8 cellular contexts compared by ENCODE assay signal in the genomic region with DNA sequence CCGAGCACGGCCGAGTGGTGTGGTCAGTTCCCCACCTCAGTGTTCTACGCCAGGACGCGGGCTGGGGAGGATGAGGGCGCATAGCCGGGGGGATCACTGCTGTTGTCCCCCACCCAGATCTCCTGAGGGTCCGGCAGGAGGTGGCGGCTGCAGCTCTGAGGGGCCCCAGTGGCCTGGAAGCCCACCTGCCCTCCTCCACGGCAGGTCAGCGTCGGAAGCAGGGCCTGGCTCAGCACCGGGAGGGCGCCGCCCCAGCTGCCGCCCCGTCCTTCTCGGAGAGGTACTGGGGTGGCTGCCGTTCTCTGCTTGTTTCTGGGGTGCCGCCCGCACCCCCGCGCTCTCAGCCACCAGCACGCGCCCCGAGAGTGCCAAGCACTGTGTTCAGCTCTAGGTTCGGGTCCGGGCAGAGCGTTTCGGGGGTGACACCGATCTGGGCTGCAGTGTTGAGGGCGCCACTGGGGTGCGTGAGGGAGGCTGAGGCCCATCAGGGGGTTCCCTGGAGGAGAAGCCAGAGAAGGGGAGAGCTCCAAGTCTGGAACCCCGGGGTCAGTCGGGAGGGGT. TPM values are rescaled to one million over a fixed set of nuclear protein-coding genes. Genes with fewer than 3 reads are reported as not detected.
A peak's percentile ranks its signal among the peaks of the same experiment; 100 is the strongest.
DNase-seq lines count a peak whose midpoint lies in the region; ATAC-seq, FAIRE-seq and TF ChIP-seq lines count a peak whose summit lies in the region.

No MANE protein-coding gene starts in this region.

- peaks cover 27% of the 10 kb centered on the region for H3K4me1 ChIP-seq in CD4-positive, CD25-positive, alpha-beta regulatory T cell (ENCODE audit: control insufficient read depth, insufficient read depth, low read length, poor library complexity, severe bottlenecking)
- peaks cover 0 to 18% of the 10 kb centered on the region in 2 donors for H3K4me1 ChIP-seq in duodenal mucosa (ENCODE audit: control insufficient read depth in 1 of 2, insufficient read depth in 2 of 2, low read length in 2 of 2)

- ATAC-seq in CD4-positive, CD25-positive, alpha-beta regulatory T cell (ENCODE audit: low read depth in 2 of 2), result no peak

- no peaks in the 10 kb centered on the region for H3K9me3 ChIP-seq in CD4-positive, CD25-positive, alpha-beta regulatory T cell (ENCODE audit: control insufficient read depth in 2 of 2, low read length in 2 of 2)
- H3K9me3 ChIP-seq in MG63 (no peaks in the 10 kb centered on the region), duodenal mucosa (ENCODE audit: control insufficient read depth in 1 of 2, low read length in 2 of 2) (no peaks in the 10 kb centered on the region)

- no peak overlapping the region for H3K4me3 ChIP-seq in CD4-positive, CD25-positive, alpha-beta regulatory T cell (ENCODE audit: low read depth, low read length)
- H3K4me3 ChIP-seq in MG63 (peak overlapping the region; percentile 20), duodenal mucosa (ENCODE audit: low read depth in 1 of 2, low read length in 2 of 2) (peak overlapping the region; percentile 29 to 51)

- no peaks in the 10 kb centered on the region for H3K27me3 ChIP-seq in CD4-positive, CD25-positive, alpha-beta regulatory T cell (ENCODE audit: control insufficient read depth, insufficient read depth, low read length)
- H3K27me3 ChIP-seq in MG63 (no peaks in the 10 kb centered on the region), duodenal mucosa (ENCODE audit: control insufficient read depth in 1 of 2, insufficient read depth in 2 of 2, low read length in 2 of 2) (peaks cover 50 to 51% of the 10 kb centered on the region in 2 donors)

- no peak for FAIRE-seq in frontal cortex (lab: Jason Lieb, UNC)

- no peak overlapping the region for H3K27ac ChIP-seq in CD4-positive, CD25-positive, alpha-beta regulatory T cell (ENCODE audit: insufficient read depth, low read length, poor library complexity, severe bottlenecking)
- peak overlapping the region; percentile 42 for H3K27ac ChIP-seq in duodenal mucosa (ENCODE audit: low read depth, low read length)

- H3K4me1 Mint-ChIP-seq in CD4-positive, CD25-positive, alpha-beta regulatory T cell, result peaks cover 0 to 13% (median 0%) of the 10 kb centered on the region in 4 donors
- peaks cover 55% of the 10 kb centered on the region for H3K4me1 Mint-ChIP-seq in osteocyte (ENCODE audit: unreplicated experiment)

- TF ChIP-seq CTCF in osteocyte (IDR thresholded peaks at IDR 0.05), result no peak

- no peak for DNase-seq in CD4-positive, CD25-positive, alpha-beta regulatory T cell
- DNase-seq in MG63 (no peak), osteocyte (ENCODE audit: extremely low spot score, unreplicated experiment) (no peak), HuH-7.5 (ENCODE audit: low spot score) (no peak), COLO829 (ENCODE audit: low spot score) (no peak), frontal cortex (ENCODE audit: low spot score in 2 of 2) (no peak), NCI-H2107 (lab: John Stamatoyannopoulos, UW) (no peak)

- H3K9ac ChIP-seq in duodenal mucosa (ENCODE audit: low read depth in 1 of 2, low read length in 2 of 2), result no peak overlapping the region

- H3K27me3 Mint-ChIP-seq in CD4-positive, CD25-positive, alpha-beta regulatory T cell, result peaks cover 26% of the 10 kb centered on the region
- no peaks in the 10 kb centered on the region for H3K27me3 Mint-ChIP-seq in osteocyte (ENCODE audit: unreplicated experiment)

- peaks cover 9% of the 10 kb centered on the region for H3K36me3 Mint-ChIP-seq in CD4-positive, CD25-positive, alpha-beta regulatory T cell
- H3K36me3 Mint-ChIP-seq in osteocyte (ENCODE audit: unreplicated experiment), result peaks cover 7% of the 10 kb centered on the region

- peak overlapping the region; percentile 70 to 84 (median 76) for H3K4me3 Mint-ChIP-seq in CD4-positive, CD25-positive, alpha-beta regulatory T cell
- H3K4me3 Mint-ChIP-seq in osteocyte (ENCODE audit: unreplicated experiment), result peak overlapping the region; percentile 64

- H3K36me3 ChIP-seq in CD4-positive, CD25-positive, alpha-beta regulatory T cell (ENCODE audit: control insufficient read depth, insufficient read depth, low read length), result no peaks in the 10 kb centered on the region
- H3K36me3 ChIP-seq in MG63 (peaks cover 18% of the 10 kb centered on the region), duodenal mucosa (ENCODE audit: control insufficient read depth in 1 of 2, insufficient read depth in 2 of 2, low read length in 2 of 2) (peaks cover 9 to 10% of the 10 kb centered on the region in 2 donors)

- H3K27ac Mint-ChIP-seq in CD4-positive, CD25-positive, alpha-beta regulatory T cell, result no peak overlapping the region
- H3K27ac Mint-ChIP-seq in osteocyte (ENCODE audit: unreplicated experiment), result peak overlapping the region; percentile 88

- H3K9me3 Mint-ChIP-seq in CD4-positive, CD25-positive, alpha-beta regulatory T cell, result no peaks in the 10 kb centered on the region
- no peaks in the 10 kb centered on the region for H3K9me3 Mint-ChIP-seq in osteocyte (ENCODE audit: unreplicated experiment)

RNA-seq across cellular contexts. Expression of gene SAMD11, which starts 17.4 kb away (rescaled TPM):
- not detected for total RNA-seq in CD4-positive, CD25-positive, alpha-beta regulatory T cell
- under 1 TPM in 2 of 4 donors, not detected in 2; 0.14 to 0.31 TPM for polyA plus RNA-seq in CD4-positive, CD25-positive, alpha-beta regulatory T cell
- total RNA-seq in MG63 (2014; rRNA removed; shearing (Covaris generic); ENCODE audit: low replicate concordance), result 32.7 and 43.5 TPM in 2 replicates
- total RNA-seq in osteocyte, result 16.6 and 19.5 TPM in 2 replicates
- 0.41 TPM for total RNA-seq in frontal cortex

RNA-seq across cellular contexts. Expression of gene NOC2L, which starts 17.9 kb away (rescaled TPM):
- total RNA-seq in CD4-positive, CD25-positive, alpha-beta regulatory T cell, result 54.0 TPM
- polyA plus RNA-seq in CD4-positive, CD25-positive, alpha-beta regulatory T cell, result 10 to 100 TPM; 36.8 to 56.6 (median 53.5) TPM
- 176 and 277 TPM in 2 replicates for total RNA-seq in MG63 (2014; rRNA removed; shearing (Covaris generic); ENCODE audit: low replicate concordance)
- total RNA-seq in osteocyte, result 60.5 and 63.3 TPM in 2 replicates
- 67.3 TPM for total RNA-seq in frontal cortex

RNA-seq across cellular contexts. Expression of gene KLHL17, which starts 19.3 kb away (rescaled TPM):
- total RNA-seq in CD4-positive, CD25-positive, alpha-beta regulatory T cell, result 28.4 TPM
- polyA plus RNA-seq in CD4-positive, CD25-positive, alpha-beta regulatory T cell, result 1 to 10 TPM; 1.5 to 1.6 (median 1.6) TPM
- 6.7 and 14.7 TPM in 2 replicates for total RNA-seq in MG63 (2014; rRNA removed; shearing (Covaris generic); ENCODE audit: low replicate concordance)
- total RNA-seq in osteocyte (26.6 and 31.7 TPM in 2 replicates), frontal cortex (6.1 TPM)

RNA-seq across cellular contexts. Expression of gene PLEKHN1, which starts 25.2 kb away (rescaled TPM):
- total RNA-seq in CD4-positive, CD25-positive, alpha-beta regulatory T cell, result 2.5 TPM
- under 1 TPM in 2 of 4 donors, not detected in 2; 0.39 to 0.61 TPM for polyA plus RNA-seq in CD4-positive, CD25-positive, alpha-beta regulatory T cell
- total RNA-seq in MG63 (2014; rRNA removed; shearing (Covaris generic); ENCODE audit: low replicate concordance), result 0.56 TPM in 1 of 2 replicates, not detected in the other
- total RNA-seq in osteocyte (0.21 TPM in 2 replicates), frontal cortex (not detected)

RNA-seq across cellular contexts. Expression of gene PERM1, which starts 40.8 kb away (rescaled TPM):
- not detected for total RNA-seq in CD4-positive, CD25-positive, alpha-beta regulatory T cell
- polyA plus RNA-seq in CD4-positive, CD25-positive, alpha-beta regulatory T cell, result not detected
- total RNA-seq in MG63 (2014; rRNA removed; shearing (Covaris generic); ENCODE audit: low replicate concordance), result 0.13 TPM in 1 of 2 replicates, not detected in the other
- total RNA-seq in osteocyte (0.13 TPM in 1 of 2 replicates, not detected in the other), frontal cortex (not detected)

Comparison
In these comparisons a context has a peak if more than half of its experiments do, and no peak if none do; other contexts are left out.
1. RNA of gene SAMD11, which starts 17.4 kb away (total RNA-seq): 32.7 to 43.5 TPM in MG63 and 16.6 to 19.5 TPM in osteocyte; 0.41 TPM in frontal cortex (single experiment) and not detected in CD4-positive, CD25-positive, alpha-beta regulatory T cell (single experiment); every median in the first group is over 10 times any median in the second.